27 cellular contexts compared by ENCODE assay signal in the genomic region with DNA sequence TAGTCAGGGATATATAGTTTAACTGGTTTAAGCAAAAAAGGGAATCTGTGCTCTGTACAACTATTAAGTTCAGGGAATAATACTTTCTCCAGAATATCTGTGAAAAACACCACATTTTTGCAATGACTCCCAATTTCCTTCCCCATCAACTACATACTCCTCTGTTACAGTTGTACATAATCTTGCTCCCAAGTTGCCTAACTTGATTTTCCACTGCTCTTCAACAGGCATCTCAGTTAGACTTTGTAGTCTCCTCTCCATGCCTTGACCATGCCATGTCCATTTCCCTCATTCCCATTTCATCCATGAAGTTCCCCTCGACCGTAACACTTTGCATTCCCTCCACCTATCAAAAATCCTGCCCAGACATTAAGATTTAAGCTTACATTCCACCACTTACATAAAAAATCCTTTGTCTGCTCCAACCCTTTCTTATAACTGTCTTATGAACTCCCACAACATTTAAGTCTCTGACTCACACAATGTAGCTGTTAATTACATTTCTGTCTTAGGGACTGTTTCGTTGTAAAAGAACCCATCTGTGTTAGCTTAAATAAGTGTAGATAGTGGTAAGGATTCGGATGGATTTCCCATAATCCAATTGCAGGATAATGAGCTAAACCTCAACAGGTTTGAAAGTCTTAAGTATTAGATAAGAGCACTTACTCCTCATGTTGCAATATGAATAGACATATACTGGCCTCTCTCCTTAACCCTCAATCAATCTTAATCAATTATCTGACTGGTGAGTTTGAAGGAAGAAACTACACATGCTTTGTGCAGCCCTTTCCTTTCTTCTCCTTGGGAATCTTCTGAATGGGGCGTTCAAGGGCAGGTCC.
DNase-seq lines count a peak whose midpoint lies in the region; TF ChIP-seq lines count a peak whose summit lies in the region.
"Had no signal": no experiment of that assay in that cellular context is flagged by ENCODE, and none has a peak within 500 bp of the region (broad histone marks: within the 10 kb centered on the region; RNA-seq: fewer than 3 reads in every experiment).

No MANE protein-coding gene starts in this region.

- no peak overlapping the region for H3K9ac ChIP-seq in trophoblast cell (ENCODE audit: low read length)

- no peak overlapping the region for H3K23ac ChIP-seq in trophoblast cell (ENCODE audit: low read length)

- H4K12ac ChIP-seq in trophoblast cell (ENCODE audit: low read depth, low read length): no peak overlapping the region

- peaks cover 43% of the 10 kb centered on the region for H3K4me1 Mint-ChIP-seq in Caco-2 (ENCODE audit: low read depth, unreplicated experiment)
- H3K4me1 Mint-ChIP-seq: memory B cell had no signal

- H4K91ac ChIP-seq in trophoblast cell (ENCODE audit: low read depth, low read length): no peak overlapping the region

- no peaks in the 10 kb centered on the region for H3K27me3 ChIP-seq in Caco-2 (replicated peaks; ENCODE audit: control insufficient read depth, insufficient read depth, low read length)
- no peaks in the 10 kb centered on the region for H3K27me3 ChIP-seq in trophoblast cell (ENCODE audit: insufficient read depth, low read length)
- no peaks in the 10 kb centered on the region for H3K27me3 ChIP-seq in ovary
- H3K27me3 ChIP-seq in sigmoid colon: no peaks in the 10 kb centered on the region
- H3K27me3 ChIP-seq: esophagus muscularis mucosa, stomach, thyroid gland had no signal

- CTCF ChIA-PET in Caco-2 (lab: Charles Lee): interaction anchor here (0.6 kb wide), 1 partner anchor 48 kb away, joined by 5 read pairs; no protein-coding TSS in a partner anchor

- peaks cover 50% of the 10 kb centered on the region for H3K4me1 ChIP-seq in Caco-2
- H3K4me1 ChIP-seq in trophoblast cell (ENCODE audit: control insufficient read depth in 1 of 2, insufficient read depth in 2 of 2, low read length in 2 of 2): peaks cover 4 to 5% of the 10 kb centered on the region in 2 experiments
- H3K4me1 ChIP-seq in ovary (ENCODE audit: insufficient read depth): no peaks in the 10 kb centered on the region
- no peaks in the 10 kb centered on the region for H3K4me1 ChIP-seq in sigmoid colon
- H3K4me1 ChIP-seq: esophagus muscularis mucosa, psoas muscle, stomach had no signal

- no peak overlapping the region for H3K4me3 Mint-ChIP-seq in Caco-2 (ENCODE audit: unreplicated experiment)
- H3K4me3 Mint-ChIP-seq: activated T-cell treated with anti-CD3 and anti-CD28 coated beads, Interleukin-2, amount 50 U/mL, for 24 hours; dendritic cell treated with granulocyte-macrophage colony-stimulating factor and Interleukin-4, amounts not matched to agents 40 ng/mL and 50 ng/mL, for 4 days; endodermal cell; memory B cell; T-helper 1 cell treated with Interleukin-12 subunit alpha and Interleukin-12 subunit beta and Interleukin-4 antibody, amounts not matched to agents 30 μg/mL and 1 μg/mL, for 36 hours had no signal

- H2BK5ac ChIP-seq in trophoblast cell (ENCODE audit: low read depth, low read length, poor library complexity): no peak overlapping the region

- POLR2A ChIA-PET in Caco-2 (lab: Charles Lee): no interaction called here

- TF ChIP-seq CTCF in Caco-2 (IDR thresholded peaks at IDR 0.05; ENCODE audit: insufficient read depth in 1 of 2, low read depth in 1 of 2, low read length in 1 of 2, severe bottlenecking in 1 of 2, unreplicated experiment in 1 of 2) (no peak), epithelial cell of esophagus (IDR thresholded peaks at IDR 0.05; ENCODE audit: insufficient read depth, low read depth, low read length, missing control alignments) (no peak), ovary (IDR thresholded peaks at IDR 0.05) (no peak), sigmoid colon (IDR thresholded peaks at IDR 0.05) (no peak)

- H3K4me3 ChIP-seq in Caco-2 (ENCODE audit: low read depth, low read length) (no peak overlapping the region), epithelial cell of esophagus (ENCODE audit: low read length) (no peak overlapping the region), trophoblast cell (ENCODE audit: low read depth, low read length) (no peak overlapping the region), ovary (no peak overlapping the region), sigmoid colon (no peak overlapping the region)
- H3K4me3 ChIP-seq: esophagus muscularis mucosa, psoas muscle, stomach, thyroid gland had no signal

- DNase-seq in Caco-2 (no peak), NCI-H226 (peak; percentile 40), epithelial cell of esophagus (ENCODE audit: low read depth) (peak; percentile 25), trophoblast cell (peak in 1 of 2 donors; percentile 50), NCI-H2107 (lab: John Stamatoyannopoulos, UW) (no peak), ovary (no peak), sigmoid colon (no peak)
- DNase-seq: activated CD4-positive, alpha-beta T cell treated with anti-CD3 and anti-CD28 coated beads for 48 hours; activated gamma-delta T cell; activated T-cell treated with anti-CD3 and anti-CD28 coated beads, Interleukin-2, amount 50 U/mL, for 24 hours; C1 segment of cervical spinal cord; central memory CD4-positive, alpha-beta T cell; COR-L47; DND-41; endodermal cell; left colon; NCI-H1694 treated with DMSO at 0.1 percent for 48 hours; psoas muscle; RPMI8226; small intestine; stimulated activated CD4-positive, alpha-beta T cell treated with anti-CD3 and anti-CD28 coated beads, Interleukin-1b, Interleukin-23, amount 100 ng/mL, for 48 hours; stomach; thyroid gland had no signal

- no peak overlapping the region for H3K18ac ChIP-seq in trophoblast cell (ENCODE audit: low read length)

- H3K36me3 Mint-ChIP-seq in Caco-2 (ENCODE audit: insufficient read depth, unreplicated experiment): peaks cover 18% of the 10 kb centered on the region

- TF ChIP-seq POLR2A in ovary (IDR thresholded peaks at IDR 0.05): no peak
- TF ChIP-seq POLR2A in sigmoid colon (IDR thresholded peaks at IDR 0.05): no peak

- H4K8ac ChIP-seq in trophoblast cell (ENCODE audit: low read depth, low read length): no peak overlapping the region

- no peak overlapping the region for H3K4me2 ChIP-seq in trophoblast cell (ENCODE audit: low read length)

- no TSS peak for BruUV-seq in Caco-2 (replicated peaks; lab: Mats Ljungman, UMichigan)

- peaks cover 17% of the 10 kb centered on the region for H3K9me3 Mint-ChIP-seq in Caco-2 (ENCODE audit: unreplicated experiment)
- H3K9me3 Mint-ChIP-seq: activated T-cell treated with anti-CD3 and anti-CD28 coated beads, Interleukin-2, amount 50 U/mL, for 24 hours; dendritic cell treated with granulocyte-macrophage colony-stimulating factor and Interleukin-4, amounts not matched to agents 40 ng/mL and 50 ng/mL, for 4 days; endodermal cell; memory B cell; T-helper 1 cell treated with Interleukin-12 subunit alpha and Interleukin-12 subunit beta and Interleukin-4 antibody, amounts not matched to agents 30 μg/mL and 1 μg/mL, for 36 hours had no signal

- H2BK120ac ChIP-seq in trophoblast cell (ENCODE audit: insufficient read depth, low read length, poor library complexity): no peak overlapping the region

- H3K9me3 ChIP-seq in Caco-2 (peaks cover 10% of the 10 kb centered on the region; the same call in 1 of the 2 replicates), trophoblast cell (ENCODE audit: insufficient read depth, low read depth, low read length) (no peaks in the 10 kb centered on the region), ovary (no peaks in the 10 kb centered on the region), sigmoid colon (no peaks in the 10 kb centered on the region)
- H3K9me3 ChIP-seq: esophagus muscularis mucosa, psoas muscle, stomach, thyroid gland had no signal

- peak overlapping the region; percentile 13 for H3K27ac Mint-ChIP-seq in Caco-2 (ENCODE audit: unreplicated experiment)
- H3K27ac Mint-ChIP-seq: activated T-cell treated with anti-CD3 and anti-CD28 coated beads, Interleukin-2, amount 50 U/mL, for 24 hours; dendritic cell treated with granulocyte-macrophage colony-stimulating factor and Interleukin-4, amounts not matched to agents 40 ng/mL and 50 ng/mL, for 4 days; endodermal cell; memory B cell; T-helper 1 cell treated with Interleukin-12 subunit alpha and Interleukin-12 subunit beta and Interleukin-4 antibody, amounts not matched to agents 30 μg/mL and 1 μg/mL, for 36 hours had no signal

- H2BK12ac ChIP-seq in trophoblast cell (ENCODE audit: low read length): peak overlapping the region; percentile 13

- no peak overlapping the region for H3K4ac ChIP-seq in trophoblast cell (ENCODE audit: low read depth, low read length)

- H2AFZ ChIP-seq in trophoblast cell (ENCODE audit: insufficient read depth, low read length, poor library complexity): no peak overlapping the region

- no peak overlapping the region for H2AK5ac ChIP-seq in trophoblast cell (ENCODE audit: low read length)

- H3K14ac ChIP-seq in trophoblast cell (ENCODE audit: low read length): no peak overlapping the region

- intact Hi-C loops in Caco-2 (cut with micrococcal nuclease; ENCODE audit: unreplicated experiment): no loop called here
- intact Hi-C loops in ovary (cut with DNase I): no loop called here
- intact Hi-C loops in sigmoid colon (cut with DNase I): no loop called here

- WGBS in trophoblast cell (ENCODE audit: extremely low coverage, insufficient coverage, insufficient read length): no CpG with 5 or more reads among the region's 5 CpGs
- 67 to 82% (median 71%) methylated on average over 5 of the region's 5 CpGs for whole genome bisulfite sequencing in ovary, 3 donors
- 89 to 94% methylated on average over 5 of the region's 5 CpGs for WGBS in sigmoid colon, 2 donors

- no peaks in the 10 kb centered on the region for H3K27me3 Mint-ChIP-seq in Caco-2 (ENCODE audit: insufficient read depth, unreplicated experiment)
- H3K27me3 Mint-ChIP-seq: activated T-cell treated with anti-CD3 and anti-CD28 coated beads, Interleukin-2, amount 50 U/mL, for 24 hours; dendritic cell treated with granulocyte-macrophage colony-stimulating factor and Interleukin-4, amounts not matched to agents 40 ng/mL and 50 ng/mL, for 4 days; memory B cell had no signal

- H3K36me3 ChIP-seq in Caco-2 (ENCODE audit: control insufficient read depth, insufficient read depth, low read length) (no peaks in the 10 kb centered on the region), trophoblast cell (ENCODE audit: control insufficient read depth in 1 of 2, insufficient read depth in 2 of 2, low read length in 2 of 2) (peaks cover 0 to 1% of the 10 kb centered on the region in 2 experiments), ovary (no peaks in the 10 kb centered on the region), sigmoid colon (no peaks in the 10 kb centered on the region)
- H3K36me3 ChIP-seq: esophagus muscularis mucosa, stomach, thyroid gland had no signal

- no peaks in the 10 kb centered on the region for H3K79me2 ChIP-seq in trophoblast cell (ENCODE audit: control insufficient read depth, insufficient read depth, low read length, poor library complexity)

- TF ChIP-seq EP300 in ovary (IDR thresholded peaks at IDR 0.05) (no peak), sigmoid colon (IDR thresholded peaks at IDR 0.05) (no peak)

- H3K27ac ChIP-seq in trophoblast cell (ENCODE audit: low read depth, low read length) (no peak overlapping the region), ovary (no peak overlapping the region), sigmoid colon (no peak overlapping the region)
- H3K27ac ChIP-seq: esophagus muscularis mucosa, psoas muscle, stomach, thyroid gland had no signal

- peaks cover 4% of the 10 kb centered on the region for H3K79me1 ChIP-seq in trophoblast cell (ENCODE audit: low read length)

Comparison
In these comparisons a context has a peak if more than half of its experiments do, and no peak if none do; other contexts are left out.
1. DNase-seq: peak in NCI-H226 (single experiment) and epithelial cell of esophagus (single experiment); none in Caco-2 (0 of 2), NCI-H2107 (single experiment), ovary (0 of 5) and sigmoid colon (single experiment).